ENCODE assay signal across 26 cellular contexts in the genomic region with DNA sequence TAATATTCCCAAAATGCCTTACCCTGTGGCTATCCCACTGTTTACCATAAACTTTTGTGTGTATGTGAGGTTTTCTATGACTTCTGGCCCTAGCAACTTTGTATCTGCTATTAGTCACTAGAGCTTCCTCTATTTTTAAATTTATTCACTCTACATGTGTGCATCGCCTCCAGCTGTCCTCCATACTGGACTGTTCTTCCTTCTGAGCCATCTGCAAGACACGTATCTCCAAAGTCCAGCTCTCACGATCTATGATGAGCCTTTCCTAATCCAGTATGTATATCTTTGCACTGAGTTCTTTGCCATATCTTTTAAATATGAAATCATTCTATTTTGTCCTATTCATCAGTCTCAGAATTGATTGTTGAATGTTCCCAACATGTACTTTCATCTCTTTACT.
"Had no signal": no experiment of that assay in that cellular context is flagged by ENCODE, and none has a peak within 500 bp of the region (broad histone marks: within the 10 kb centered on the region; RNA-seq: fewer than 3 reads in every experiment).

No MANE protein-coding gene starts in this region.

- H3K27me3 ChIP-seq: gastrocnemius medialis, hepatocyte, right lobe of liver, upper lobe of left lung, vagina had no signal

- H3K27ac Mint-ChIP-seq: activated CD4-positive, alpha-beta T cell treated with anti-CD3 and anti-CD28 coated beads for 36 hours; dendritic cell treated with granulocyte-macrophage colony-stimulating factor and Interleukin-4, amounts not matched to agents 40 ng/mL and 50 ng/mL, for 4 days; endodermal cell; nephron progenitor cell; stimulated activated effector memory CD8-positive, alpha-beta T cell treated with anti-CD3 and anti-CD28 coated beads, Interleukin-12 subunit alpha, Interleukin-12 subunit beta, amount 100 ng/mL, for 72 hours had no signal

- H3K4me3 ChIP-seq: gastrocnemius medialis, hepatocyte, right lobe of liver, skin epidermis, upper lobe of left lung, vagina had no signal

- H3K4me3 Mint-ChIP-seq: dendritic cell treated with granulocyte-macrophage colony-stimulating factor and Interleukin-4, amounts not matched to agents 40 ng/mL and 50 ng/mL, for 4 days had no signal

- H3K36me3 ChIP-seq: gastrocnemius medialis, vagina had no signal

- DNase-seq: activated CD4-positive, alpha-beta T cell treated with anti-CD3 and anti-CD28 coated beads for 36 hours; activated CD4-positive, CD25-positive, alpha-beta regulatory T cell; activated gamma-delta T cell treated with Interleukin-2 at 50 U/mL for 16 hours; activated naive CD4-positive, alpha-beta T cell treated with anti-CD3 and anti-CD28 coated beads, Interleukin-2, amount 50 U/mL, for 16 hours; activated T-cell treated with anti-CD3 and anti-CD28 coated beads for 4 hours; amygdala; endodermal cell; gastrocnemius medialis; islet precursor cell; left cardiac atrium; mammary epithelial cell; nephron progenitor cell; right lobe of liver; stimulated activated CD4-positive, alpha-beta T cell treated with anti-CD3 and anti-CD28 coated beads, Interleukin-12 subunit alpha, Interleukin-12 subunit beta, amount 100 ng/mL, for 4 hours; stimulated activated CD4-positive, alpha-beta T cell treated with anti-CD3 and anti-CD28 coated beads, Interleukin-4, amount 100 ng/mL, for 24 hours; substantia nigra; upper lobe of left lung had no signal

- H3K9me3 Mint-ChIP-seq: central memory CD8-positive, alpha-beta T cell; dendritic cell treated with granulocyte-macrophage colony-stimulating factor and Interleukin-4, amounts not matched to agents 40 ng/mL and 50 ng/mL, for 4 days; endodermal cell; nephron progenitor cell; stimulated activated effector memory CD8-positive, alpha-beta T cell treated with anti-CD3 and anti-CD28 coated beads, Interleukin-12 subunit alpha, Interleukin-12 subunit beta, amount 100 ng/mL, for 72 hours; stimulated activated naive CD8-positive, alpha-beta T cell treated with anti-CD3 and anti-CD28 coated beads, Interleukin-15, Interleukin-2, amounts not matched to agents 100 ng/mL and 50 ng/mL, for 24 hours had no signal

- H3K27ac ChIP-seq: gastrocnemius medialis, hepatocyte, neutrophil, right lobe of liver, skin epidermis, upper lobe of left lung, vagina had no signal

- H3K9me3 ChIP-seq: gastrocnemius medialis, neutrophil, right lobe of liver, upper lobe of left lung, vagina had no signal

- H3K27me3 Mint-ChIP-seq: activated CD4-positive, alpha-beta T cell treated with anti-CD3 and anti-CD28 coated beads for 36 hours; central memory CD8-positive, alpha-beta T cell; stimulated activated naive CD8-positive, alpha-beta T cell treated with anti-CD3 and anti-CD28 coated beads, Interleukin-15, Interleukin-2, amounts not matched to agents 100 ng/mL and 50 ng/mL, for 24 hours had no signal

- ATAC-seq: activated CD4-positive, alpha-beta T cell treated with anti-CD3 and anti-CD28 coated beads for 36 hours; esophagus mucosa; gastrocnemius medialis; left cardiac atrium; stimulated activated effector memory CD8-positive, alpha-beta T cell treated with anti-CD3 and anti-CD28 coated beads, Interleukin-12 subunit alpha, Interleukin-12 subunit beta, amount 100 ng/mL, for 72 hours had no signal
